In genomic region chr12:113334786-113335539, GRCh38 we compare ENCODE assay signal across 8 cellular contexts. TPM values are rescaled to one million over a fixed set of nuclear protein-coding genes. Genes with fewer than 3 reads are reported as not detected.
A peak's percentile ranks its signal among the peaks of the same experiment; 100 is the strongest.
DNase-seq lines count a peak whose midpoint lies in the region; ATAC-seq, FAIRE-seq and TF ChIP-seq lines count a peak whose summit lies in the region.

TSS of gene SLC8B1 (minus strand) at chr12:113335109. CDS start at chr12:113332878, 2,231 bp downstream.

- no peaks in the 10 kb centered on the region for H3K27me3 ChIP-seq in GM06990 (replicated peaks; ENCODE audit: control insufficient read depth, insufficient read depth, low read length)
- no peaks in the 10 kb centered on the region for H3K27me3 ChIP-seq in parathyroid adenoma (ENCODE audit: control insufficient read depth, insufficient read depth, low read length)
- H3K27me3 ChIP-seq in thyroid gland, result no peaks in the 10 kb centered on the region

- peak within 1 kb of the TSS; percentile 91 for H3K4me2 ChIP-seq in parathyroid adenoma (ENCODE audit: low read length)

- H3K4me1 ChIP-seq in parathyroid adenoma, result no peaks in the 10 kb centered on the region
- peaks cover 4 to 24% of the 10 kb centered on the region in 2 donors for H3K4me1 ChIP-seq in thyroid gland

- H3K4me3 ChIP-seq in GM06990 (replicated peaks; ENCODE audit: low read depth, low read length), result peak within 1 kb of the TSS; percentile 66
- H3K4me3 ChIP-seq in parathyroid adenoma (ENCODE audit: low read depth, low read length), result peak within 1 kb of the TSS; percentile 71
- peak within 1 kb of the TSS; percentile 38 to 65 (median 44) for H3K4me3 ChIP-seq in thyroid gland (replicated peaks in 1 of 3)

- H3K9ac ChIP-seq in parathyroid adenoma, result no peak within 1 kb of the TSS

- TF ChIP-seq CTCF in GM06990 (IDR thresholded peaks at IDR 0.05; ENCODE audit: insufficient read depth, low read length, poor library complexity, severe bottlenecking), result no peak
- TF ChIP-seq CTCF in parathyroid adenoma (IDR thresholded peaks at IDR 0.05), result no peak
- TF ChIP-seq CTCF in thyroid gland (IDR thresholded peaks at IDR 0.05), result no peak

- DNase-seq in GM06990 (ENCODE audit: extremely low read depth, insufficient read length), result peak; percentile 85
- DNase-seq in H54 (ENCODE audit: insufficient read length, low spot score), result peak; percentile 79
- DNase-seq in M059J (ENCODE audit: low read depth), result peak; percentile 73
- peak; percentile 67 for DNase-seq in SW480 (ENCODE audit: low spot score)
- DNase-seq in activated naive CD8-positive, alpha-beta T cell treated with anti-CD3 and anti-CD28 coated beads, Interleukin-2, amount 10 ng/mL, durations not matched to agents 7 days and 5 days, result peak; percentile 95
- DNase-seq in Right ventricle myocardium inferior (ENCODE audit: missing footprints), result peak; percentile 96
- DNase-seq in thyroid gland, result peak; percentile 83 to 86

- no peak for FAIRE-seq in H54 (lab: Jason Lieb, UNC)

- peak within 1 kb of the TSS; percentile 96 for H2AFZ ChIP-seq in parathyroid adenoma

- H3K27ac ChIP-seq in parathyroid adenoma, result peak within 1 kb of the TSS; percentile 16
- H3K27ac ChIP-seq in thyroid gland, result peak within 1 kb of the TSS in 2 of 3 donors; percentile 45 to 63

- peak; percentile 89 for ATAC-seq in activated naive CD8-positive, alpha-beta T cell treated with anti-CD3 and anti-CD28 coated beads, Interleukin-2, amount 10 ng/mL, durations not matched to agents 7 days and 5 days (ENCODE audit: low read depth)
- ATAC-seq in Right ventricle myocardium inferior, result peak; percentile 99

- intact Hi-C loops in Right ventricle myocardium inferior (cut with DNase I), result loop anchor here (2.0 kb wide), 1 partner anchor 24 kb away; the partner anchor contains the start of gene PLBD2
- intact Hi-C loops in thyroid gland (cut with DNase I), result loop anchor here (2.0 to 10.0 kb wide), 2 partner anchors 24 to 140 kb away; partner anchors contain the start of gene PLBD2

- peak within 1 kb of the TSS; percentile 93 for H3K4me3 Mint-ChIP-seq in activated naive CD8-positive, alpha-beta T cell treated with anti-CD3 and anti-CD28 coated beads, Interleukin-2, amount 10 ng/mL, durations not matched to agents 7 days and 5 days

- H3K36me3 ChIP-seq in GM06990 (ENCODE audit: control insufficient read depth, insufficient read depth, low read length) (no peaks in the 10 kb centered on the region), parathyroid adenoma (ENCODE audit: control insufficient read depth, insufficient read depth, low read length) (no peaks in the 10 kb centered on the region), thyroid gland (peaks cover 0 to 6% of the 10 kb centered on the region in 2 donors)

- peaks cover 14% of the 10 kb centered on the region for H3K36me3 Mint-ChIP-seq in activated naive CD8-positive, alpha-beta T cell treated with anti-CD3 and anti-CD28 coated beads, Interleukin-2, amount 10 ng/mL, durations not matched to agents 7 days and 5 days

- WGBS in thyroid gland, 2 donors, result 1 to 3% methylated on average over 7 to 39 of the region's 62 CpGs

- H3K9me3 Mint-ChIP-seq in activated naive CD8-positive, alpha-beta T cell treated with anti-CD3 and anti-CD28 coated beads, Interleukin-2, amount 10 ng/mL, durations not matched to agents 7 days and 5 days, result no peaks in the 10 kb centered on the region

- H3K9me3 ChIP-seq in parathyroid adenoma (ENCODE audit: control insufficient read depth, low read length) (no peaks in the 10 kb centered on the region), thyroid gland (no peaks in the 10 kb centered on the region)

- H3K4me1 Mint-ChIP-seq in activated naive CD8-positive, alpha-beta T cell treated with anti-CD3 and anti-CD28 coated beads, Interleukin-2, amount 10 ng/mL, durations not matched to agents 7 days and 5 days, result peaks cover 15% of the 10 kb centered on the region

- H3K79me2 ChIP-seq in parathyroid adenoma, result no peaks in the 10 kb centered on the region

- TF ChIP-seq POLR2A in H54 (IDR thresholded peaks at IDR 0.05; ENCODE audit: low read depth, low read length) (peak; percentile 93), thyroid gland (IDR thresholded peaks at IDR 0.05) (peak; percentile 15 to 83)

- peak within 1 kb of the TSS; percentile 68 for H3K27ac Mint-ChIP-seq in activated naive CD8-positive, alpha-beta T cell treated with anti-CD3 and anti-CD28 coated beads, Interleukin-2, amount 10 ng/mL, durations not matched to agents 7 days and 5 days

- POLR2A ChIA-PET in activated naive CD8-positive, alpha-beta T cell treated with anti-CD3 and anti-CD28 coated beads, Interleukin-2, amount 10 ng/mL, durations not matched to agents 7 days and 5 days (lab: Charles Lee), result interaction anchor here (0.5 to 1.7 kb wide), 10 partner anchors 11 to 823 kb away, joined by 3 to 9 read pairs (median 4); partner anchors contain the start of genes PLBD2 and SDSL

- peaks cover 4% of the 10 kb centered on the region for H3K27me3 Mint-ChIP-seq in activated naive CD8-positive, alpha-beta T cell treated with anti-CD3 and anti-CD28 coated beads, Interleukin-2, amount 10 ng/mL, durations not matched to agents 7 days and 5 days

RNA-seq across cellular contexts. Expression of gene SLC8B1, which starts in this region (rescaled TPM):
- total RNA-seq in M059J (2014; rRNA removed; shearing (Covaris generic)), result 8.0 and 12.8 TPM in 2 replicates
- total RNA-seq in activated naive CD8-positive, alpha-beta T cell treated with anti-CD3 and anti-CD28 coated beads, Interleukin-2, amount 10 ng/mL, durations not matched to agents 7 days and 5 days, result 10 to 100 TPM; 42.1 to 42.4 TPM
- 13.3 TPM for total RNA-seq in Right ventricle myocardium inferior
- total RNA-seq in thyroid gland, result 10 to 100 TPM; 23.3 to 50.5 (median 30.7) TPM

Comparison
In these comparisons a context has a peak if more than half of its experiments do, and no peak if none do; other contexts are left out.
1. Peak in every context shown above with its lines: DNase-seq, ATAC-seq, H3K4me3 ChIP-seq and H3K27ac ChIP-seq.